Comparison of ENCODE assay signal across 21 cellular contexts in the genomic region with DNA sequence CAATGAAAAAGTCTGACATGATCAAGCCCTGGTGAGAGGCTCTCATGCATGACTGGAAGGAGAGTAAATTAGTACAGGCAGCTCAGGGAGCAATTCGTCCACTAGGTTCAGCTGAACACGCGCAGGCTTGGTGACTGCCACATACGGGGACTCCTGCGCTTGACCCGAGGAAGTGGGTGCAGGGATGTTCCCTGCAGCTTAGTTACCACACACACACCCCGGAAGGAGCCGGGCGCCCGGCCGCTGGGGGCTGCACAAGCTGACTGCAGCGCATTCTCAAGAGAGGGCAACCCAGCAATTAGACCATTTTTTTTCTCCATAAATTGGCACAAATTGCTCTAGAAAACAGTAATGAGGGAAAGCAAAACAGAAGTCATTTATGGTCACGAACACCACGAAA. TPM values are rescaled to one million over a fixed set of nuclear protein-coding genes. Genes with fewer than 3 reads are reported as not detected.
"Had no signal": no experiment of that assay in that cellular context is flagged by ENCODE, and none has a peak within 500 bp of the region (broad histone marks: within the 10 kb centered on the region; RNA-seq: fewer than 3 reads in every experiment).

No MANE protein-coding gene starts in this region.

- H3K9me3 ChIP-seq: left ventricle myocardium inferior, sigmoid colon, upper lobe of left lung had no signal

- H3K27ac Mint-ChIP-seq: activated naive CD4-positive, alpha-beta T cell treated with anti-CD3 and anti-CD28 coated beads, Interleukin-2, amount 10 ng/mL, durations not matched to agents 7 days and 5 days; dendritic cell treated with granulocyte-macrophage colony-stimulating factor and Interleukin-4, amounts not matched to agents 40 ng/mL and 50 ng/mL, for 4 days; immature natural killer cell; mesothelial cell of epicardium; T-helper 17 cell had no signal

- H3K4me3 Mint-ChIP-seq: activated naive CD4-positive, alpha-beta T cell treated with anti-CD3 and anti-CD28 coated beads, Interleukin-2, amount 10 ng/mL, durations not matched to agents 7 days and 5 days; activated T-cell treated with anti-CD3 and anti-CD28 coated beads, Interleukin-2, amount 50 U/mL, for 4 hours; dendritic cell treated with granulocyte-macrophage colony-stimulating factor and Interleukin-4, amounts not matched to agents 40 ng/mL and 50 ng/mL, for 4 days; immature natural killer cell; mesothelial cell of epicardium; naive thymus-derived CD8-positive, alpha-beta T cell; T-helper 17 cell had no signal

- H3K9me3 Mint-ChIP-seq: activated naive CD4-positive, alpha-beta T cell treated with anti-CD3 and anti-CD28 coated beads, Interleukin-2, amount 10 ng/mL, durations not matched to agents 7 days and 5 days; activated T-cell treated with anti-CD3 and anti-CD28 coated beads, Interleukin-2, amount 50 U/mL, for 4 hours; dendritic cell treated with granulocyte-macrophage colony-stimulating factor and Interleukin-4, amounts not matched to agents 40 ng/mL and 50 ng/mL, for 4 days; immature natural killer cell; mesothelial cell of epicardium; naive thymus-derived CD8-positive, alpha-beta T cell had no signal

- H3K4me1 Mint-ChIP-seq: activated naive CD4-positive, alpha-beta T cell treated with anti-CD3 and anti-CD28 coated beads, Interleukin-2, amount 10 ng/mL, durations not matched to agents 7 days and 5 days; immature natural killer cell; naive thymus-derived CD8-positive, alpha-beta T cell; T-helper 17 cell had no signal

- H3K4me3 ChIP-seq: cardiac muscle cell, left ventricle myocardium inferior, sigmoid colon, upper lobe of left lung had no signal

- H3K27ac ChIP-seq: cardiac muscle cell, foreskin keratinocyte, left ventricle myocardium inferior, sigmoid colon, upper lobe of left lung, VCaP had no signal

- H3K27me3 ChIP-seq: cardiac muscle cell, upper lobe of left lung had no signal

- DNase-seq: activated CD4-positive, CD25-positive, alpha-beta regulatory T cell treated with anti-CD3 and anti-CD28 coated beads, Interleukin-2, amount 50 U/mL, for 72 hours; activated CD8-positive, alpha-beta memory T cell treated with anti-CD3 and anti-CD28 coated beads for 24 hours; activated CD8-positive, alpha-beta memory T cell treated with anti-CD3 and anti-CD28 coated beads, Interleukin-2, amount 50 U/mL, for 4 hours; activated naive CD4-positive, alpha-beta T cell treated with anti-CD3 and anti-CD28 coated beads, Interleukin-2, amount 10 ng/mL, durations not matched to agents 7 days and 5 days; activated T-cell treated with anti-CD3 and anti-CD28 coated beads, Interleukin-2, amount 50 U/mL, for 4 hours; effector CD8-positive, alpha-beta T cell; foreskin keratinocyte; immature natural killer cell; left ventricle myocardium inferior; mammary epithelial cell; naive thymus-derived CD8-positive, alpha-beta T cell; nucleus accumbens; sigmoid colon; stimulated activated CD4-positive, alpha-beta T cell treated with anti-CD3 and anti-CD28 coated beads, Interleukin-4, amount 100 ng/mL, for 24 hours; stimulated activated naive CD4-positive, alpha-beta T cell treated with Interleukin-2 at 50 U/mL for 16 hours; T-helper 17 cell; upper lobe of left lung had no signal

- H3K4me1 ChIP-seq: foreskin keratinocyte, sigmoid colon had no signal

- ATAC-seq: activated T-cell treated with anti-CD3 and anti-CD28 coated beads, Interleukin-2, amount 50 U/mL, for 4 hours; foreskin keratinocyte; naive thymus-derived CD8-positive, alpha-beta T cell; T-helper 17 cell had no signal

- H3K36me3 ChIP-seq: cardiac muscle cell, left ventricle myocardium inferior, sigmoid colon, upper lobe of left lung had no signal

- H3K36me3 Mint-ChIP-seq: activated naive CD4-positive, alpha-beta T cell treated with anti-CD3 and anti-CD28 coated beads, Interleukin-2, amount 10 ng/mL, durations not matched to agents 7 days and 5 days; immature natural killer cell; mesothelial cell of epicardium; naive thymus-derived CD8-positive, alpha-beta T cell had no signal

RNA-seq across cellular contexts. Expression of gene C2CD4C, which starts 41.4 kb away (rescaled TPM):
- total RNA-seq: naive thymus-derived CD8-positive, alpha-beta T cell; T-helper 17 cell had no signal
- polyA plus RNA-seq: immature natural killer cell; naive thymus-derived CD8-positive, alpha-beta T cell had no signal
